ENCODE assay signal across 8 cellular contexts in genomic region chr10:484441-484924, GRCh38.
DNase-seq lines count a peak whose midpoint lies in the region; ATAC-seq and TF ChIP-seq lines count a peak whose summit lies in the region.

No MANE protein-coding gene starts in this region.

- H3K4me1 ChIP-seq in rectal smooth muscle tissue (ENCODE audit: control insufficient read depth, insufficient read depth, low read length) = peaks cover 43% of the 10 kb centered on the region

- no peaks in the 10 kb centered on the region for H3K36me3 ChIP-seq in rectal smooth muscle tissue (ENCODE audit: control insufficient read depth, insufficient read depth, low read length)

- H3K27ac ChIP-seq in rectal smooth muscle tissue (ENCODE audit: low read depth, low read length) = peak overlapping the region; percentile 92

- H3K27me3 ChIP-seq in rectal smooth muscle tissue (ENCODE audit: control insufficient read depth, insufficient read depth, low read length) = no peaks in the 10 kb centered on the region

- no peak for TF ChIP-seq CTCF in foreskin fibroblast (IDR thresholded peaks at IDR 0.05; ENCODE audit: low read depth, low read length)

- peak; percentile 16 for DNase-seq in HT1080 (ENCODE audit: low read depth)
- DNase-seq in activated CD8-positive, alpha-beta memory T cell treated with anti-CD3 and anti-CD28 coated beads, Interleukin-2, amount 50 U/mL, for 48 hours = peak; percentile 51
- DNase-seq in foreskin fibroblast = peak; percentile 29 to 41
- DNase-seq in NCI-H128 (lab: John Stamatoyannopoulos, UW; ENCODE audit: unreplicated experiment) = no peak
- no peak for DNase-seq in GOT3 (lab: John Stamatoyannopoulos, UW)

- H3K4me3 ChIP-seq in foreskin fibroblast (ENCODE audit: low read depth in 1 of 2, low read length in 2 of 2) (peak overlapping the region; percentile 15 to 20), rectal smooth muscle tissue (ENCODE audit: low read length) (peak overlapping the region; percentile 44)

- H3K9ac ChIP-seq in rectal smooth muscle tissue (ENCODE audit: low read length) = no peak overlapping the region

- peak; percentile 71 for ATAC-seq in GM18907 (IDR thresholded peaks at IDR 0.05; ENCODE audit: unreplicated experiment)
- no peak for ATAC-seq in HG02840 (IDR thresholded peaks at IDR 0.05; ENCODE audit: low FRiP score, unreplicated experiment)

Comparison
In these comparisons a context has a peak if more than half of its experiments do, and no peak if none do; other contexts are left out.
1. DNase-seq: peak in HT1080 (single experiment), activated CD8-positive, alpha-beta memory T cell treated with anti-CD3 and anti-CD28 coated beads, Interleukin-2, amount 50 U/mL, for 48 hours (single experiment) and foreskin fibroblast (2 of 2); none in NCI-H128 (single experiment) and GOT3 (single experiment).